Comparison of ENCODE assay signal across 27 cellular contexts in genomic region chr15:62121273-62122015, GRCh38. TPM values are rescaled to one million over a fixed set of nuclear protein-coding genes. Genes with fewer than 3 reads are reported as not detected.
DNase-seq lines count a peak whose midpoint lies in the region; ATAC-seq, FAIRE-seq and TF ChIP-seq lines count a peak whose summit lies in the region.
"Had no signal": no experiment of that assay in that cellular context is flagged by ENCODE, and none has a peak within 500 bp of the region (broad histone marks: within the 10 kb centered on the region; RNA-seq: fewer than 3 reads in every experiment).

No MANE protein-coding gene starts in this region.

- no peak overlapping the region for H3K27ac ChIP-seq in HepG2 (ENCODE audit: extremely low read length, insufficient read depth, low read length)
- no peak overlapping the region for H3K27ac ChIP-seq in right lobe of liver
- H3K27ac ChIP-seq in effector memory CD4-positive, alpha-beta T cell (ENCODE audit: insufficient read depth, low read length, poor library complexity, severe bottlenecking): peak overlapping the region; percentile 59
- H3K27ac ChIP-seq: left lung, PC-9, uterus had no signal

- POLR2A ChIA-PET in HepG2 (lab: Yijun Ruan, JAX): no interaction called here

- TF ChIP-seq POLR2A in HepG2 (IDR thresholded peaks at IDR 0.05; ENCODE audit: insufficient read depth in 1 of 2, low read depth in 2 of 2, low read length in 2 of 2) (no peak), right lobe of liver (IDR thresholded peaks at IDR 0.05) (no peak)

- FAIRE-seq in HepG2 (lab: Jason Lieb, UNC): no peak
- FAIRE-seq: frontal cortex, GM18507, H1 had no signal

- CTCF ChIA-PET in HepG2 (lab: Yijun Ruan, JAX; ENCODE audit: low intra/inter-chr PET ratio, low total read pairs): no interaction called here

- ATAC-seq in HepG2 (no peak), right lobe of liver (no peak), HG02678 (IDR thresholded peaks at IDR 0.05; ENCODE audit: unreplicated experiment) (no peak)
- ATAC-seq: activated CD8-positive, alpha-beta memory T cell treated with anti-CD3 and anti-CD28 coated beads, Interleukin-2, amount 10 ng/mL, durations not matched to agents 7 days and 5 days; esophagus mucosa; left lung had no signal

- H4K20me1 ChIP-seq in HepG2 (ENCODE audit: insufficient read depth, low read length): no peaks in the 10 kb centered on the region

- TF ChIP-seq RAD21 in HepG2 (CRISPR knock-in tag; IDR thresholded peaks at IDR 0.05): no peak

- H3K9ac ChIP-seq in HepG2 (ENCODE audit: insufficient read depth, low read depth, low read length): no peak overlapping the region

- intact Hi-C loops in HepG2 (cut with micrococcal nuclease; ENCODE audit: unreplicated experiment): no loop called here
- intact Hi-C loops in right lobe of liver (cut with DNase I): no loop called here

- H3K4me1 ChIP-seq in HepG2 (ENCODE audit: insufficient read depth, low read length) (peaks cover 25% of the 10 kb centered on the region), right lobe of liver (peaks cover 0 to 15% (median 9%) of the 10 kb centered on the region in 4 donors)
- H3K4me1 ChIP-seq in effector memory CD4-positive, alpha-beta T cell (ENCODE audit: control insufficient read depth, insufficient read depth, low read length, poor library complexity, severe bottlenecking): peaks cover 17% of the 10 kb centered on the region
- H3K4me1 ChIP-seq: uterus had no signal

- no TSS peak for BruUV-seq in HepG2 (replicated peaks; lab: Mats Ljungman, UMichigan)

- H3K4me3 ChIP-seq in HepG2 (replicated peaks in 1 of 3; ENCODE audit: insufficient read depth in 1 of 3, low read depth in 2 of 3, low read length in 3 of 3) (no peak overlapping the region), right lobe of liver (no peak overlapping the region)
- H3K4me3 ChIP-seq in effector memory CD4-positive, alpha-beta T cell (ENCODE audit: insufficient read depth, low read depth, low read length, poor library complexity, severe bottlenecking): no peak overlapping the region
- H3K4me3 ChIP-seq: left lung, PC-9, skin epidermis, uterus had no signal

- peak overlapping the region; percentile 32; the same call in 1 of the 2 replicates for H3K4me2 ChIP-seq in HepG2 (ENCODE audit: low read depth, low read length)
- H3K4me2 ChIP-seq: PC-9 had no signal

- H3K79me2 ChIP-seq in HepG2 (ENCODE audit: insufficient read depth, low read length): no peaks in the 10 kb centered on the region

- TF ChIP-seq EP300 in HepG2 (IDR thresholded peaks at IDR 0.05; ENCODE audit: low read depth in 2 of 2, low read length in 2 of 2) (no peak), HepG2 (CRISPR knock-in tag; IDR thresholded peaks at IDR 0.05; ENCODE audit: borderline replicate concordance) (no peak)

- DNase-seq in HepG2 (ENCODE audit: low spot score): no peak
- no peak for DNase-seq in right lobe of liver
- no peak for DNase-seq in effector memory CD4-positive, alpha-beta T cell
- no peak for DNase-seq in nucleus accumbens (lab: John Stamatoyannopoulos, UW)
- DNase-seq in NCI-H345 treated with DMSO at 0.1 percent for 48 hours (lab: John Stamatoyannopoulos, UW; ENCODE audit: unreplicated experiment): no peak
- DNase-seq: activated CD4-positive, CD25-positive, alpha-beta regulatory T cell treated with anti-CD3 and anti-CD28 coated beads, Interleukin-2, amount 50 U/mL, for 72 hours; activated CD8-positive, alpha-beta memory T cell treated with anti-CD3 and anti-CD28 coated beads, Interleukin-2, amount 10 ng/mL, durations not matched to agents 7 days and 5 days; activated effector memory CD4-positive, alpha-beta T cell treated with Interleukin-2 at 50 U/mL for 16 hours; effector CD8-positive, alpha-beta T cell; GF-D8; left lung; NCI-H1417; NCI-H446 treated with DMSO at 0.1 percent for 48 hours; PC-9; stimulated activated CD4-positive, alpha-beta T cell treated with anti-CD3 and anti-CD28 coated beads, Interleukin-1b, Interleukin-23, amount 100 ng/mL, for 48 hours; T-helper 1 cell; uterus had no signal

- in situ Hi-C loops in HepG2 (cut with HindIII; ENCODE audit: extremely low pct_ligation_motif_present, low pct_unique_long_range_greater_than_20kb): no loop called here

- WGBS in HepG2 (ENCODE audit: low lambda C conversion rate): 12% methylated on average over 8 of the region's 8 CpGs
- 81% methylated on average over 6 of the region's 8 CpGs for WGBS in right lobe of liver (ENCODE audit: insufficient coverage, low coverage, low lambda C conversion rate, missing lambda C conversion rate)

- TF ChIP-seq CTCF in HepG2 (CRISPR knock-in tag; IDR thresholded peaks at IDR 0.05) (no peak), right lobe of liver (IDR thresholded peaks at IDR 0.05) (no peak)

- H3K36me3 ChIP-seq in HepG2 (replicated peaks in 1 of 2; ENCODE audit: control insufficient read depth in 1 of 2, insufficient read depth in 2 of 2, low read length in 2 of 2): no peaks in the 10 kb centered on the region
- no peaks in the 10 kb centered on the region for H3K36me3 ChIP-seq in right lobe of liver
- H3K36me3 ChIP-seq in effector memory CD4-positive, alpha-beta T cell (ENCODE audit: control insufficient read depth, insufficient read depth, low read length): no peaks in the 10 kb centered on the region
- H3K36me3 ChIP-seq: left lung, uterus had no signal

- H3K9me3 ChIP-seq in HepG2 (ENCODE audit: low read length): no peaks in the 10 kb centered on the region
- no peaks in the 10 kb centered on the region for H3K9me3 ChIP-seq in right lobe of liver
- no peaks in the 10 kb centered on the region for H3K9me3 ChIP-seq in effector memory CD4-positive, alpha-beta T cell (ENCODE audit: control insufficient read depth, low read length)
- H3K9me3 ChIP-seq: left lung, uterus had no signal

- H3K27me3 ChIP-seq in HepG2 (ENCODE audit: control insufficient read depth in 1 of 2, insufficient read depth in 2 of 2, low read length in 2 of 2): peaks cover 0 to 7% of the 10 kb centered on the region in 2 experiments; a peak in 3 of 5 replicates
- H3K27me3 ChIP-seq in right lobe of liver: no peaks in the 10 kb centered on the region
- no peaks in the 10 kb centered on the region for H3K27me3 ChIP-seq in effector memory CD4-positive, alpha-beta T cell (replicated peaks; ENCODE audit: control insufficient read depth, insufficient read depth, low read length, poor library complexity, severe bottlenecking)
- H3K27me3 ChIP-seq: left lung, uterus had no signal

- no peak overlapping the region for H2AFZ ChIP-seq in HepG2 (ENCODE audit: low read length)
- H2AFZ ChIP-seq: PC-9 had no signal

RNA-seq across cellular contexts. Expression of gene C2CD4B, which starts 43.6 kb away (rescaled TPM):
- not detected in 2 replicates for total RNA-seq in HepG2 (2016; rRNA removed; fragmentation: Illumina TruSeq; extraction: Trizol)
- not detected in 2 replicates for total RNA-seq in HepG2 (2016; cell fraction: cytosol; rRNA removed; fragmentation: Illumina TruSeq; extraction: Trizol; ENCODE audit: low read depth)
- not detected in 2 replicates for total RNA-seq in HepG2 (2016; cell fraction: insoluble cytoplasmic fraction; rRNA removed; fragmentation: Illumina TruSeq; extraction: Trizol)
- total RNA-seq in HepG2 (2016; cell fraction: membrane; rRNA removed; fragmentation: Illumina TruSeq; extraction: Trizol): not detected in 2 replicates
- not detected in 2 replicates for total RNA-seq in HepG2 (2016; cell fraction: nucleus; rRNA removed; fragmentation: Illumina TruSeq; extraction: Trizol)
- not detected in 2 replicates for polyA plus RNA-seq in HepG2 (2011; rRNA removed)
- polyA plus RNA-seq in HepG2 (2011; cell fraction: cytosol; rRNA removed): not detected in 2 replicates
- not detected in 2 replicates for polyA plus RNA-seq in HepG2 (2011; cell fraction: nucleus; rRNA removed)
- not detected in 2 replicates for polyA plus RNA-seq in HepG2 (2012)
- polyA plus RNA-seq in HepG2 (2016; cell fraction: cytosol; fragmentation: Illumina TruSeq; extraction: Trizol; ENCODE audit: low read depth): not detected in 2 replicates
- polyA plus RNA-seq in HepG2 (2016; cell fraction: insoluble cytoplasmic fraction; fragmentation: Illumina TruSeq; extraction: Trizol; ENCODE audit: low read depth): not detected in 2 replicates
- not detected in 2 replicates for polyA plus RNA-seq in HepG2 (2016; cell fraction: membrane; fragmentation: Illumina TruSeq; extraction: Trizol; ENCODE audit: low read depth)
- polyA plus RNA-seq in HepG2 (2016; cell fraction: nucleus; fragmentation: Illumina TruSeq; extraction: Trizol; ENCODE audit: insufficient read depth, low read depth): not detected in 2 replicates
- not detected in 2 replicates for polyA minus RNA-seq in HepG2 (2011; rRNA and poly(A)+ RNA removed; ENCODE audit: low replicate concordance)
- polyA minus RNA-seq in HepG2 (2011; cell fraction: cytosol; rRNA and poly(A)+ RNA removed): not detected in 2 replicates
- not detected in 2 replicates for polyA minus RNA-seq in HepG2 (2011; cell fraction: nucleus; rRNA and poly(A)+ RNA removed)
- 1 to 10 TPM in 5 of 6 experiments, under 1 TPM in 1; 0.37 to 4.6 (median 1.4) TPM for total RNA-seq in right lobe of liver
- polyA plus RNA-seq in PFSK-1 (2012; ENCODE audit: insufficient read length, low read depth): not detected
- total RNA-seq: MCF 10A, PC-9 had no signal

RNA-seq across cellular contexts. Expression of gene C2CD4A, which starts 54.7 kb away (rescaled TPM):
- 0.17 and 0.20 TPM in 2 replicates for total RNA-seq in HepG2 (2016; rRNA removed; fragmentation: Illumina TruSeq; extraction: Trizol)
- 0.09 and 0.10 TPM in 2 replicates for total RNA-seq in HepG2 (2016; cell fraction: cytosol; rRNA removed; fragmentation: Illumina TruSeq; extraction: Trizol; ENCODE audit: low read depth)
- total RNA-seq in HepG2 (2016; cell fraction: insoluble cytoplasmic fraction; rRNA removed; fragmentation: Illumina TruSeq; extraction: Trizol): 0.26 and 0.34 TPM in 2 replicates
- 0.22 and 0.28 TPM in 2 replicates for total RNA-seq in HepG2 (2016; cell fraction: membrane; rRNA removed; fragmentation: Illumina TruSeq; extraction: Trizol)
- total RNA-seq in HepG2 (2016; cell fraction: nucleus; rRNA removed; fragmentation: Illumina TruSeq; extraction: Trizol): 0.16 and 0.25 TPM in 2 replicates
- not detected in 2 replicates for polyA plus RNA-seq in HepG2 (2011; rRNA removed)
- not detected in 2 replicates for polyA plus RNA-seq in HepG2 (2011; cell fraction: cytosol; rRNA removed)
- polyA plus RNA-seq in HepG2 (2011; cell fraction: nucleus; rRNA removed): 0.03 TPM in 1 of 2 replicates, not detected in the other
- polyA plus RNA-seq in HepG2 (2012): not detected in 2 replicates
- not detected in 2 replicates for polyA plus RNA-seq in HepG2 (2016; cell fraction: cytosol; fragmentation: Illumina TruSeq; extraction: Trizol; ENCODE audit: low read depth)
- 0.30 and 0.31 TPM in 2 replicates for polyA plus RNA-seq in HepG2 (2016; cell fraction: insoluble cytoplasmic fraction; fragmentation: Illumina TruSeq; extraction: Trizol; ENCODE audit: low read depth)
- 0.08 TPM in 1 of 2 replicates, not detected in the other for polyA plus RNA-seq in HepG2 (2016; cell fraction: membrane; fragmentation: Illumina TruSeq; extraction: Trizol; ENCODE audit: low read depth)
- 0.30 and 0.51 TPM in 2 replicates for polyA plus RNA-seq in HepG2 (2016; cell fraction: nucleus; fragmentation: Illumina TruSeq; extraction: Trizol; ENCODE audit: insufficient read depth, low read depth)
- 0.04 TPM in 1 of 2 replicates, not detected in the other for polyA minus RNA-seq in HepG2 (2011; rRNA and poly(A)+ RNA removed; ENCODE audit: low replicate concordance)
- polyA minus RNA-seq in HepG2 (2011; cell fraction: cytosol; rRNA and poly(A)+ RNA removed): not detected in 2 replicates
- not detected in 2 replicates for polyA minus RNA-seq in HepG2 (2011; cell fraction: nucleus; rRNA and poly(A)+ RNA removed)
- total RNA-seq in right lobe of liver: 1 to 10 TPM in 3 of 6 experiments, under 1 TPM in 1, not detected in 2; 0.53 to 6.3 (median 3.7) TPM
- not detected for polyA plus RNA-seq in PFSK-1 (2012; ENCODE audit: insufficient read length, low read depth)
- total RNA-seq: H1, mesenteric fat pad, temporal lobe had no signal
- polyA plus RNA-seq: H1 had no signal
